Comparison of ENCODE assay signal across 10 cellular contexts in the genomic region with DNA sequence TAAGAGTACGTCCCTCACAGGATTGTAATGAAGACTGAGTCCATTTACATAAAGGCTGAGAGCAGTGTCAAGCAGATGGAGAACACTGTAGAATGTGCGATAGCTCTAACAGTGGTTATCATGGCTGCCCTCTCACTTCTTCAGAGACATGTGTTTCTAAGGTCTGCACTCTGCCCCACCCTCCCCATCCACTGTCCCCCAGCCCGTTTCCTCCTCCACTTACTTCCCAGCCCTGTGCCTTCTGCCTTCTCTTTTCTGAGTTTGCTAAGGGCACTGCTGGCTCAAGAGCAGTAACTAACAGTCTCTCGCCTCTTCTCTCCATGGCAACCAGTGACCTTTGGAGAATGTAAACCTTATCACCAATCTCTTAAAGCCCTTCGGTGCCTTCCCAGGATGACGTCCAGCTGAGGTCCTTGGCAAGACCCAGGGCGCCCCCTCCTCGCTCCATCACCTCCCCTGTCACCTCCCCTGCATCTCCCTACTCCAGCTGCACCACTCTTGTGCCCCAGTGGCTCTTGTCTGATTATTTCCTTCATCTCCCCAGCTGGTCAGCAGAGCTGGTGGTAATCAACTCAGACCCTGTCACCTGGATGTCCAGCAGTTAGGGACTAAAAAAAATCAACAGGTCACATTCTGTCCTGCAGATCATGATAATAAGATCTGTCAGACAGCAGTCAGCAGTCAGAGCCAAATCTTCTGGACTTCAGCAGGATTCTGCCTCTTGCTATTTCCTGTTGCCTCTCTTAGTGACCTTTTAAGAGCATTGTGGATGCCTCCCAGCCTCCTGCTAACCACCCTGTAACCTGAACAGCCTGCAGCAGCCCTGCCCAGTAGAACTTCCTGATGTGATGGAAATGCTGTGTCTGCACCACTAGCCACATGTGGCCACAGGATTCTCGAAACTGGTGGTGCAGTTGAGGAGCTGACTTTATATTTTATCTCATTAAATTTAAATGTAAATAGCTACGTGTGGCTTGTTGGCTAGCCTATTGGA.
A peak's percentile ranks its signal among the peaks of the same experiment; 100 is the strongest.
DNase-seq lines count a peak whose midpoint lies in the region; ATAC-seq and TF ChIP-seq lines count a peak whose summit lies in the region.
"Had no signal": no experiment of that assay in that cellular context is flagged by ENCODE, and none has a peak within 500 bp of the region (broad histone marks: within the 10 kb centered on the region; RNA-seq: fewer than 3 reads in every experiment).

No MANE protein-coding gene starts in this region.

- H3K4me3 ChIP-seq in foreskin fibroblast (ENCODE audit: low read depth in 1 of 2, low read length in 2 of 2) (no peak overlapping the region), skeletal muscle cell (ENCODE audit: low read depth, low read length) (no peak overlapping the region)
- H3K4me3 ChIP-seq: MG63, thyroid gland had no signal

- peak overlapping the region; percentile 64 for H3K27ac Mint-ChIP-seq in T-helper 2 cell treated with Interferon-gamma antibody and Interleukin-4, amounts not matched to agents 5 μg/mL and 100 μg/mL, for 36 hours

- peaks cover 28% of the 10 kb centered on the region for H3K4me1 Mint-ChIP-seq in T-helper 2 cell treated with Interferon-gamma antibody and Interleukin-4, amounts not matched to agents 5 μg/mL and 100 μg/mL, for 36 hours (ENCODE audit: low read depth)

- no peak for TF ChIP-seq CTCF in foreskin fibroblast (IDR thresholded peaks at IDR 0.05; ENCODE audit: low read depth, low read length)

- peaks cover 27% of the 10 kb centered on the region for H3K36me3 Mint-ChIP-seq in T-helper 2 cell treated with Interferon-gamma antibody and Interleukin-4, amounts not matched to agents 5 μg/mL and 100 μg/mL, for 36 hours (ENCODE audit: low read depth)

- H3K9me3 Mint-ChIP-seq in T-helper 2 cell treated with Interferon-gamma antibody and Interleukin-4, amounts not matched to agents 5 μg/mL and 100 μg/mL, for 36 hours = no peaks in the 10 kb centered on the region

- DNase-seq in NCI-H510A treated with DMSO at 0.1 percent for 48 hours (lab: John Stamatoyannopoulos, UW) (peak; percentile 38), NCI-H510A (lab: John Stamatoyannopoulos, UW) (no peak), foreskin fibroblast (peak; percentile 61 to 74), skeletal muscle cell (ENCODE audit: low read depth) (peak; percentile 29)
- peak; percentile 28 for DNase-seq in T-helper 2 cell treated with Interferon-gamma antibody and Interleukin-4, amounts not matched to agents 5 μg/mL and 100 μg/mL, for 36 hours (ENCODE audit: low spot score)
- DNase-seq: MG63 had no signal

- H3K4me3 Mint-ChIP-seq in T-helper 2 cell treated with Interferon-gamma antibody and Interleukin-4, amounts not matched to agents 5 μg/mL and 100 μg/mL, for 36 hours = peak overlapping the region; percentile 55

- H3K27me3 Mint-ChIP-seq in T-helper 2 cell treated with Interferon-gamma antibody and Interleukin-4, amounts not matched to agents 5 μg/mL and 100 μg/mL, for 36 hours (ENCODE audit: low read depth) = no peaks in the 10 kb centered on the region

- ATAC-seq in HG02642 (IDR thresholded peaks at IDR 0.05; ENCODE audit: poor library complexity, unreplicated experiment) (no peak), HG02840 (IDR thresholded peaks at IDR 0.05; ENCODE audit: low FRiP score, unreplicated experiment) (no peak)
- no peak for ATAC-seq in activated CD4-positive, CD25-positive, alpha-beta regulatory T cell treated with anti-CD3 and anti-CD28 coated beads, Interleukin-2, amount 50 U/mL, for 24 hours
